1 cellular context compared by ENCODE assay signal in the genomic region with DNA sequence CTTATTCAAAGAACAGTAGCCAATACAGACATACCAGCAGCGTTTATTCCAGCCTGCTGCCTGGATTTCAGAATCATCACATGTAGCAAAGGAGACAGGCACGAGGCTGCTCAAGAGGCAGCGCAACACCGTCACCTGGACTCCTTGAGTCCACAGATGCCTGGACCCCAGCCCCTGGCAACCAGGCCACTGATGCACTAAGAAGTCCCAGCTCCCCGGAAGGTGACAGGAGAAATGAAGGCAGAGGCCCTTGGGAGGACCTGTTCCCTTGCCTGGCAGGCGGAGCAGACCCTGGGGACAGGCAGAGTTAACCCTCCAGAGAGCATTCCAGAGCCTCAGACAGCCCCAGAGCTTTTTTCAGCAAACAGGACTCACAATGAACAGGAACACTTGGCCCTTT.
TF ChIP-seq lines count a peak whose summit lies in the region.

No MANE protein-coding gene starts in this region.

TF ChIP-seq in HepG2, 621 proteins besides CTCF, POLR2A, EP300 and RAD21:
- TF ChIP-seq ARID2 (CRISPR knock-in tag; IDR thresholded peaks at IDR 0.05; ENCODE audit: borderline replicate concordance), result no peak
- TF ChIP-seq, protein P1, sequence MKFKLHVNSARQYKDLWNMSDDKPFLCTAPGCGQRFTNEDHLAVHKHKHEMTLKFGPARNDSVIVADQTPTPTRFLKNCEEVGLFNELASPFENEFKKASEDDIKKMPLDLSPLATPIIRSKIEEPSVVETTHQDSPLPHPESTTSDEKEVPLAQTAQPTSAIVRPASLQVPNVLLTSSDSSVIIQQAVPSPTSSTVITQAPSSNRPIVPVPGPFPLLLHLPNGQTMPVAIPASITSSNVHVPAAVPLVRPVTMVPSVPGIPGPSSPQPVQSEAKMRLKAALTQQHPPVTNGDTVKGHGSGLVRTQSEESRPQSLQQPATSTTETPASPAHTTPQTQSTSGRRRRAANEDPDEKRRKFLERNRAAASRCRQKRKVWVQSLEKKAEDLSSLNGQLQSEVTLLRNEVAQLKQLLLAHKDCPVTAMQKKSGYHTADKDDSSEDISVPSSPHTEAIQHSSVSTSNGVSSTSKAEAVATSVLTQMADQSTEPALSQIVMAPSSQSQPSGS (CRISPR knock-in tag; IDR thresholded peaks at IDR 0.05), result no peak
- no peak for TF ChIP-seq ZNF644 (CRISPR knock-in tag; IDR thresholded peaks at IDR 0.05; ENCODE audit: low read depth)
- no peak for TF ChIP-seq ZBTB34 (CRISPR knock-in tag; IDR thresholded peaks at IDR 0.05)
- no peak for TF ChIP-seq MTA3 (CRISPR knock-in tag; IDR thresholded peaks at IDR 0.05)
- TF ChIP-seq PCBP2 (optimal IDR thresholded peaks at IDR 0.05; ENCODE audit: low read depth, low read length, poor library complexity, severe bottlenecking), result no peak
TF ChIP-seq in HepG2: peak in this region for 0.
